In genomic region chr1:145751491-145752021, GRCh38 we compare ENCODE assay signal across 10 cellular contexts. TPM values are rescaled to one million over a fixed set of nuclear protein-coding genes. Genes with fewer than 3 reads are reported as not detected.
DNase-seq lines count a peak whose midpoint lies in the region; ATAC-seq and TF ChIP-seq lines count a peak whose summit lies in the region.
"Had no signal": no experiment of that assay in that cellular context is flagged by ENCODE, and none has a peak within 500 bp of the region (broad histone marks: within the 10 kb centered on the region; RNA-seq: fewer than 3 reads in every experiment).

No MANE protein-coding gene starts in this region.

- H3K79me2 ChIP-seq in KMS-11 (ENCODE audit: insufficient read depth, low read depth) (no peaks in the 10 kb centered on the region), H9 (ENCODE audit: insufficient read depth, low read length) (no peaks in the 10 kb centered on the region)
- H3K79me2 ChIP-seq: parathyroid adenoma had no signal

- DNase-seq in A673 (ENCODE audit: low spot score): peak; percentile 67
- DNase-seq in dermis blood vessel endothelial cell: peak; percentile 73
- peak; percentile 56 for DNase-seq in midbrain (lab: John Stamatoyannopoulos, UW)
- DNase-seq in activated gamma-delta T cell (lab: John Stamatoyannopoulos, UW): no peak
- no peak for DNase-seq in NOMO-1 treated with DMSO at 0.1 percent for 48 hours (lab: John Stamatoyannopoulos, UW; ENCODE audit: unreplicated experiment)
- no peak for DNase-seq in H9

- no peak overlapping the region for H2BK12ac ChIP-seq in H9 (ENCODE audit: insufficient read length, low read depth, low read length)

- POLR2A ChIA-PET in A673 (lab: Charles Lee; ENCODE audit: low non-redundant PET): no interaction called here

- no peak overlapping the region for H2BK15ac ChIP-seq in H9 (ENCODE audit: low read depth, low read length)

- H4K5ac ChIP-seq in H9 (ENCODE audit: insufficient read length, low read depth, low read length): no peak overlapping the region

- CTCF ChIA-PET in A673 (lab: Charles Lee): no interaction called here

- H3T11ph ChIP-seq in H9 (ENCODE audit: low read length): no peak overlapping the region

- H2BK120ac ChIP-seq in H9 (ENCODE audit: low read depth, low read length, poor library complexity, severe bottlenecking): no peak overlapping the region

- H3K4me3 ChIP-seq in A673 (ENCODE audit: low read depth, low read length, poor library complexity, severe bottlenecking): no peak overlapping the region
- H3K4me3 ChIP-seq in KMS-11 (IDR thresholded peaks at IDR 0.05; ENCODE audit: insufficient read depth, low read depth, low read length): peak overlapping the region; percentile 23
- H3K4me3 ChIP-seq: K562 had no signal

- no peak for TF ChIP-seq CTCF in A673 (conservative IDR thresholded peaks at IDR 0.05; ENCODE audit: low read depth, low read length)
- no peak for TF ChIP-seq CTCF in KMS-11 (conservative IDR thresholded peaks at IDR 0.05; ENCODE audit: low read depth, low read length)
- no peak for TF ChIP-seq CTCF in H9 (conservative IDR thresholded peaks at IDR 0.05)

- H3K56ac ChIP-seq in H9 (ENCODE audit: insufficient read length, low read depth, low read length): no peak overlapping the region

- no peak for ATAC-seq in HG03565 (IDR thresholded peaks at IDR 0.05; ENCODE audit: unreplicated experiment)
- ATAC-seq: K562 had no signal

- H4K91ac ChIP-seq in H9 (ENCODE audit: insufficient read length, low read depth, low read length): no peak overlapping the region

- H3K4me1 ChIP-seq in A673 (ENCODE audit: insufficient read depth, low read length, poor library complexity, severe bottlenecking): peaks cover 26% of the 10 kb centered on the region
- peaks cover 72% of the 10 kb centered on the region for H3K4me1 ChIP-seq in KMS-11 (ENCODE audit: low read depth, poor library complexity, severe bottlenecking)
- H3K4me1 ChIP-seq in H9 (ENCODE audit: insufficient read depth, low read length): no peaks in the 10 kb centered on the region
- H3K4me1 ChIP-seq: parathyroid adenoma had no signal

- H3K27ac Mint-ChIP-seq in H9: no peak overlapping the region; a peak in 1 of 7 replicates

- no TSS peak for BruUV-seq in A673 (replicated peaks; lab: Mats Ljungman, UMichigan)

- H3K4me1 Mint-ChIP-seq in H9: no peaks in the 10 kb centered on the region

- no peaks in the 10 kb centered on the region for H3K9me3 Mint-ChIP-seq in H9

- H2BK20ac ChIP-seq in H9 (ENCODE audit: low read depth, low read length, poor library complexity, severe bottlenecking): no peak overlapping the region

- no peak overlapping the region for H3K18ac ChIP-seq in H9 (ENCODE audit: insufficient read length, low read depth, low read length)

- intact Hi-C loops in A673 (cut with micrococcal nuclease; ENCODE audit: unreplicated experiment): no loop called here

- H3K14ac ChIP-seq in H9 (ENCODE audit: insufficient read depth, low read length): no peak overlapping the region

- H4K8ac ChIP-seq in H9 (replicated peaks; ENCODE audit: insufficient read length, low read depth, low read length): no peak overlapping the region

- peaks cover 12% of the 10 kb centered on the region for H3K36me3 ChIP-seq in A673 (ENCODE audit: insufficient read depth, low read length, poor library complexity, severe bottlenecking)
- peaks cover 3% of the 10 kb centered on the region; the same call in 1 of the 2 replicates for H3K36me3 ChIP-seq in KMS-11 (ENCODE audit: insufficient read depth)

- WGBS in H9 (ENCODE audit: extremely low coverage, insufficient read length, low lambda C conversion rate): no CpG with 5 or more reads among the region's 4 CpGs

- H3K4me3 Mint-ChIP-seq in H9: no peak overlapping the region

- H3K79me1 ChIP-seq in H9 (ENCODE audit: insufficient read depth, low read depth, low read length, poor library complexity, severe bottlenecking): no peaks in the 10 kb centered on the region

- no peaks in the 10 kb centered on the region for H3K27me3 ChIP-seq in A673 (replicated peaks; ENCODE audit: insufficient read depth, low read depth, low read length, poor library complexity)
- H3K27me3 ChIP-seq in KMS-11 (ENCODE audit: insufficient read depth, low read depth): no peaks in the 10 kb centered on the region
- no peaks in the 10 kb centered on the region for H3K27me3 ChIP-seq in H9 (ENCODE audit: insufficient read depth, low read length)

- H4K20me1 ChIP-seq in KMS-11 (ENCODE audit: insufficient read depth): no peaks in the 10 kb centered on the region
- H4K20me1 ChIP-seq in H9 (ENCODE audit: control insufficient read depth, insufficient read depth, insufficient read length): no peaks in the 10 kb centered on the region

- no peaks in the 10 kb centered on the region for H3K27me3 Mint-ChIP-seq in H9 (ENCODE audit: low read depth)

- H2AFZ ChIP-seq in KMS-11 (ENCODE audit: low read depth): no peak overlapping the region
- H2AFZ ChIP-seq in H9 (ENCODE audit: low read length): no peak overlapping the region
- H2AFZ ChIP-seq: parathyroid adenoma had no signal

- H3K9ac ChIP-seq in KMS-11: no peak overlapping the region
- no peak overlapping the region for H3K9ac ChIP-seq in H9 (ENCODE audit: extremely low read depth, insufficient read length, low read length)
- H3K9ac ChIP-seq: parathyroid adenoma had no signal

- H3K23me2 ChIP-seq in H9 (ENCODE audit: insufficient read length, low read depth, low read length, poor library complexity, severe bottlenecking): no peaks in the 10 kb centered on the region

- H3K27ac ChIP-seq in A673 (ENCODE audit: low read depth, low read length, poor library complexity, severe bottlenecking) (peak overlapping the region; percentile 41), KMS-11 (no peak overlapping the region), H9 (ENCODE audit: insufficient read length, low read depth, low read length) (no peak overlapping the region)
- H3K27ac ChIP-seq: parathyroid adenoma had no signal

- peaks cover 8 to 21% (median 16%) of the 10 kb centered on the region in 3 experiments; a peak in 6 of 7 replicates for H3K36me3 Mint-ChIP-seq in H9 (ENCODE audit: insufficient read depth in 1 of 3, low read depth in 3 of 3)

- H3K9me3 ChIP-seq in A673 (ENCODE audit: low read depth, low read length, poor library complexity, severe bottlenecking): no peaks in the 10 kb centered on the region
- no peaks in the 10 kb centered on the region for H3K9me3 ChIP-seq in H9 (ENCODE audit: control insufficient read depth, low read depth, low read length)

- H2AK5ac ChIP-seq in H9 (ENCODE audit: insufficient read length, low read length): no peak overlapping the region

- H3K4me2 ChIP-seq in KMS-11: no peak overlapping the region
- H3K4me2 ChIP-seq in H9 (ENCODE audit: insufficient read depth, insufficient read length, low read length): no peak overlapping the region

- H3K4ac ChIP-seq in H9 (ENCODE audit: low read depth, low read length): no peak overlapping the region

- H2BK5ac ChIP-seq in H9 (ENCODE audit: insufficient read length, low read length): no peak overlapping the region

- no peak overlapping the region for H3K23ac ChIP-seq in H9 (ENCODE audit: insufficient read length, low read depth, low read length)

RNA-seq across cellular contexts. Expression of gene CD160, which starts 32.3 kb away (rescaled TPM):
- total RNA-seq in A673 (2021) (not detected in 2 replicates), dermis blood vessel endothelial cell (not detected in 2 replicates), H9 (2021) (not detected in 2 replicates)
- total RNA-seq: K562 had no signal

RNA-seq across cellular contexts. Expression of gene PDZK1, which starts 44.4 kb away (rescaled TPM):
- total RNA-seq in A673 (2021): 0.39 and 0.52 TPM in 2 replicates
- total RNA-seq in dermis blood vessel endothelial cell: 0.33 and 0.34 TPM in 2 replicates
- not detected in 2 replicates for total RNA-seq in H9 (2021)

Comparison
In these comparisons a context has a peak if more than half of its experiments do, and no peak if none do; other contexts are left out.
1. DNase-seq: peak in A673 (single experiment), dermis blood vessel endothelial cell (single experiment) and midbrain (single experiment); none in activated gamma-delta T cell (single experiment), NOMO-1 treated with DMSO at 0.1 percent for 48 hours (single experiment) and H9 (single experiment).